ENCODE assay signal across 31 cellular contexts in the genomic region with DNA sequence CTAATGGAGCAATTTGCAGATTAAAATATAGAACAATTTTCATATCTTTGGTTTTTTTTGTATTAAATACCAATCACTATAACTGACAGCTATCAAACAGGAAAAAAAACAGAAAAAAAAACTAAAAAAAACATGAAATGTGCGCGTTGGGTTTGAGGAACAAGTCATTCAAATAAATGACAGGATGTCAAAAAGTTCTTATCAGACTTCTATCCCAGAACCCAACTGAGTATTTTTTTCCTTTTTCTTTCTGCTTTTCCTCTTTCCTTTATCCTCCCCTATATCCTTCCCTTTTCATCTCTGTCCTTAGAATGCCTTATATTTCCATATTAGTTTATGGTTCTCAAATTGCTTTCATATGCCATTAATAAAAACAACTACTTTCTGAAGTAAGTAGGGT.
"Had no signal": no experiment of that assay in that cellular context is flagged by ENCODE, and none has a peak within 500 bp of the region (broad histone marks: within the 10 kb centered on the region; RNA-seq: fewer than 3 reads in every experiment).

No MANE protein-coding gene starts in this region.

- DNase-seq: natural killer cell; occipital lobe; ovary; posterior cingulate gyrus; psoas muscle; right cardiac atrium; spleen; stimulated activated CD4-positive, alpha-beta T cell treated with anti-CD3 and anti-CD28 coated beads, Interleukin-12 subunit alpha, Interleukin-12 subunit beta, amount 100 ng/mL, for 4 hours; stimulated activated CD4-positive, alpha-beta T cell treated with anti-CD3 and anti-CD28 coated beads, Interleukin-1b, Interleukin-23, amount 100 ng/mL, for 48 hours; stimulated activated CD4-positive, alpha-beta T cell treated with anti-CD3 and anti-CD28 coated beads, Interleukin-4, amount 100 ng/mL, for 1 hour; stimulated activated CD4-positive, alpha-beta T cell treated with anti-CD3 and anti-CD28 coated beads, Interleukin-4, amount 100 ng/mL, for 4 hours; stimulated activated CD8-positive, alpha-beta memory T cell treated with anti-CD3 and anti-CD28 coated beads, Interleukin-4, amount 100 ng/mL, for 48 hours; stimulated activated naive CD4-positive, alpha-beta T cell; stimulated activated naive CD8-positive, alpha-beta T cell treated with anti-CD3 and anti-CD28 coated beads, Interleukin-15, amount 100 ng/mL, for 72 hours; stimulated activated naive CD8-positive, alpha-beta T cell treated with anti-CD3 and anti-CD28 coated beads, Interleukin-15, Interleukin-2, amounts not matched to agents 100 U/mL and 50 U/mL, for 24 hours; substantia nigra; testis; tibial artery; transverse colon; upper lobe of right lung; uterus had no signal

- H2AFZ ChIP-seq: neural progenitor cell, parathyroid adenoma had no signal

- H3K79me2 ChIP-seq: parathyroid adenoma had no signal

- H3K27me3 Mint-ChIP-seq: progenitor cell of endocrine pancreas; stimulated activated memory B cell treated with anti-CD40 and anti-IgM and Interleukin-4, amounts not matched to agents 10 μg/mL and 1 μg/mL and 100 μg/mL, for 72 hours; stimulated activated naive CD8-positive, alpha-beta T cell treated with anti-CD3 and anti-CD28 coated beads, Interleukin-15, amount 100 ng/mL, for 72 hours; type B pancreatic cell had no signal

- H3K27me3 ChIP-seq: neural progenitor cell, ovary, spleen, suprapubic skin, testis, tibial artery, transverse colon, upper lobe of right lung, uterus had no signal

- H3K4me1 Mint-ChIP-seq: natural killer cell; nephron; neural progenitor cell; stimulated activated memory B cell treated with anti-CD40 and anti-IgM and Interleukin-4, amounts not matched to agents 10 μg/mL and 1 μg/mL and 100 μg/mL, for 72 hours; stimulated activated naive CD8-positive, alpha-beta T cell treated with anti-CD3 and anti-CD28 coated beads, Interleukin-15, amount 100 ng/mL, for 72 hours had no signal

- H3K36me3 ChIP-seq: ovary, uterus had no signal

- H3K9me3 ChIP-seq: ovary, psoas muscle, spleen, suprapubic skin, testis, tibial artery, transverse colon, upper lobe of right lung, uterus had no signal

- ATAC-seq: natural killer cell; psoas muscle; right cardiac atrium; sciatic nerve; stimulated activated memory B cell treated with anti-CD40 and anti-IgM and Interleukin-4, amounts not matched to agents 10 μg/mL and 1 μg/mL and 100 μg/mL, for 72 hours; stimulated activated naive CD8-positive, alpha-beta T cell treated with anti-CD3 and anti-CD28 coated beads, Interleukin-15, amount 100 ng/mL, for 72 hours; stimulated activated naive CD8-positive, alpha-beta T cell treated with anti-CD3 and anti-CD28 coated beads, Interleukin-15, Interleukin-2, amounts not matched to agents 100 U/mL and 50 U/mL, for 24 hours; upper lobe of right lung had no signal

- H3K4me1 ChIP-seq: neural progenitor cell, parathyroid adenoma, psoas muscle, suprapubic skin, testis, transverse colon, upper lobe of right lung, uterus had no signal

- H3K27ac Mint-ChIP-seq: natural killer cell; nephron; neural progenitor cell; progenitor cell of endocrine pancreas; stimulated activated memory B cell treated with anti-CD40 and anti-IgM and Interleukin-4, amounts not matched to agents 10 μg/mL and 1 μg/mL and 100 μg/mL, for 72 hours; stimulated activated naive CD8-positive, alpha-beta T cell treated with anti-CD3 and anti-CD28 coated beads, Interleukin-15, amount 100 ng/mL, for 72 hours; type B pancreatic cell had no signal

- H3K9me3 Mint-ChIP-seq: natural killer cell; nephron; neural progenitor cell; stimulated activated memory B cell treated with anti-CD40 and anti-IgM and Interleukin-4, amounts not matched to agents 10 μg/mL and 1 μg/mL and 100 μg/mL, for 72 hours; stimulated activated naive CD8-positive, alpha-beta T cell treated with anti-CD3 and anti-CD28 coated beads, Interleukin-15, amount 100 ng/mL, for 72 hours; type B pancreatic cell had no signal

- H3K4me3 ChIP-seq: neural progenitor cell, ovary, psoas muscle, skin epidermis, smooth muscle cell, spleen, suprapubic skin, testis, tibial artery, transverse colon, upper lobe of right lung, uterus had no signal

- H3K9ac ChIP-seq: neural progenitor cell, parathyroid adenoma had no signal

- H3K27ac ChIP-seq: neural progenitor cell, ovary, parathyroid adenoma, psoas muscle, skin epidermis, spleen, suprapubic skin, testis, tibial artery, transverse colon, upper lobe of right lung, uterus had no signal

- H3K4me2 ChIP-seq: neural progenitor cell, smooth muscle cell had no signal

- H3K4me3 Mint-ChIP-seq: natural killer cell; nephron; neural progenitor cell; stimulated activated memory B cell treated with anti-CD40 and anti-IgM and Interleukin-4, amounts not matched to agents 10 μg/mL and 1 μg/mL and 100 μg/mL, for 72 hours; stimulated activated naive CD8-positive, alpha-beta T cell treated with anti-CD3 and anti-CD28 coated beads, Interleukin-15, amount 100 ng/mL, for 72 hours; type B pancreatic cell had no signal
